In genomic region chr22:37930270-37930951, GRCh38 we compare ENCODE assay signal across 1 cellular context.
A peak's percentile ranks its signal among the peaks of the same experiment; 100 is the strongest.
TF ChIP-seq lines count a peak whose summit lies in the region.

No MANE protein-coding gene starts in this region.

TF ChIP-seq in HepG2, 621 proteins besides CTCF, POLR2A, EP300 and RAD21:
- TF ChIP-seq POLR2G (IDR thresholded peaks at IDR 0.05; ENCODE audit: low read depth, low read length) (no peak), ATF7-NPFF (CRISPR knock-in tag; IDR thresholded peaks at IDR 0.05; ENCODE audit: low read depth) (no peak), STAG1 (CRISPR knock-in tag; IDR thresholded peaks at IDR 0.05) (peak; percentile 33), ZNF768 (CRISPR knock-in tag; IDR thresholded peaks at IDR 0.05) (peak; percentile 99), KAT7 (CRISPR knock-in tag; IDR thresholded peaks at IDR 0.05; ENCODE audit: borderline replicate concordance) (no peak), ELF4 (CRISPR knock-in tag; IDR thresholded peaks at IDR 0.05; ENCODE audit: borderline replicate concordance) (no peak), ZNF446 (CRISPR knock-in tag; IDR thresholded peaks at IDR 0.05) (no peak), ZKSCAN5 (CRISPR knock-in tag; IDR thresholded peaks at IDR 0.05) (no peak), TAF1 (CRISPR knock-in tag; IDR thresholded peaks at IDR 0.05) (0 out of 2 replicates have a peak, but pooled peaks have one; percentile 11), ZNF3 (CRISPR knock-in tag; IDR thresholded peaks at IDR 0.05) (no peak), ARHGAP35 (CRISPR knock-in tag; IDR thresholded peaks at IDR 0.05; ENCODE audit: borderline replicate concordance) (no peak), ZNF556 (CRISPR knock-in tag; IDR thresholded peaks at IDR 0.05; ENCODE audit: borderline replicate concordance) (no peak), ZNF333 (CRISPR knock-in tag; IDR thresholded peaks at IDR 0.05; ENCODE audit: borderline replicate concordance) (no peak), SMC3 (IDR thresholded peaks at IDR 0.05; ENCODE audit: low read length) (peak; percentile 16; the same call in 1 of the 2 replicates), ATF6 (CRISPR knock-in tag; conservative IDR thresholded peaks at IDR 0.05) (no peak), TRIM24 (CRISPR knock-in tag; IDR thresholded peaks at IDR 0.05) (no peak), PCBP2 (optimal IDR thresholded peaks at IDR 0.05; ENCODE audit: low read depth, low read length, poor library complexity, severe bottlenecking) (no peak), HNRNPH1 (optimal IDR thresholded peaks at IDR 0.05; ENCODE audit: low read depth, low read length) (no peak), NR3C1 (CRISPR knock-in tag; IDR thresholded peaks at IDR 0.05) (no peak), CREB3 (CRISPR knock-in tag; IDR thresholded peaks at IDR 0.05) (no peak), PREB (CRISPR knock-in tag; IDR thresholded peaks at IDR 0.05) (no peak)
- TF ChIP-seq, protein P1, sequence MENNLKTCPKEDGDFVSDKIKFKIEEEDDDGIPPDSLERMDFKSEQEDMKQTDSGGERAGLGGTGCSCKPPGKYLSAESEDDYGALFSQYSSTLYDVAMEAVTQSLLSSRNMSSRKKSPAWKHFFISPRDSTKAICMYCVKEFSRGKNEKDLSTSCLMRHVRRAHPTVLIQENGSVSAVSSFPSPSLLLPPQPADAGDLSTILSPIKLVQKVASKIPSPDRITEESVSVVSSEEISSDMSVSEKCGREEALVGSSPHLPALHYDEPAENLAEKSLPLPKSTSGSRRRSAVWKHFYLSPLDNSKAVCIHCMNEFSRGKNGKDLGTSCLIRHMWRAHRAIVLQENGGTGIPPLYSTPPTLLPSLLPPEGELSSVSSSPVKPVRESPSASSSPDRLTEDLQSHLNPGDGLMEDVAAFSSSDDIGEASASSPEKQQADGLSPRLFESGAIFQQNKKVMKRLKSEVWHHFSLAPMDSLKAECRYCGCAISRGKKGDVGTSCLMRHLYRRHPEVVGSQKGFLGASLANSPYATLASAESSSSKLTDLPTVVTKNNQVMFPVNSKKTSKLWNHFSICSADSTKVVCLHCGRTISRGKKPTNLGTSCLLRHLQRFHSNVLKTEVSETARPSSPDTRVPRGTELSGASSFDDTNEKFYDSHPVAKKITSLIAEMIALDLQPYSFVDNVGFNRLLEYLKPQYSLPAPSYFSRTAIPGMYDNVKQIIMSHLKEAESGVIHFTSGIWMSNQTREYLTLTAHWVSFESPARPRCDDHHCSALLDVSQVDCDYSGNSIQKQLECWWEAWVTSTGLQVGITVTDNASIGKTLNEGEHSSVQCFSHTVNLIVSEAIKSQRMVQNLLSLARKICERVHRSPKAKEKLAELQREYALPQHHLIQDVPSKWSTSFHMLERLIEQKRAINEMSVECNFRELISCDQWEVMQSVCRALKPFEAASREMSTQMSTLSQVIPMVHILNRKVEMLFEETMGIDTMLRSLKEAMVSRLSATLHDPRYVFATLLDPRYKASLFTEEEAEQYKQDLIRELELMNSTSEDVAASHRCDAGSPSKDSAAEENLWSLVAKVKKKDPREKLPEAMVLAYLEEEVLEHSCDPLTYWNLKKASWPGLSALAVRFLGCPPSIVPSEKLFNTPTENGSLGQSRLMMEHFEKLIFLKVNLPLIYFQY (CRISPR knock-in tag; IDR thresholded peaks at IDR 0.05; ENCODE audit: borderline replicate concordance), result no peak
